ENCODE assay signal across 11 cellular contexts in genomic region chr17:77439382-77440013, GRCh38.
DNase-seq lines count a peak whose midpoint lies in the region; ATAC-seq and TF ChIP-seq lines count a peak whose summit lies in the region.
"Had no signal": no experiment of that assay in that cellular context is flagged by ENCODE, and none has a peak within 500 bp of the region (broad histone marks: within the 10 kb centered on the region; RNA-seq: fewer than 3 reads in every experiment).

No MANE protein-coding gene starts in this region.

- H3K9me3 Mint-ChIP-seq in activated CD8-positive, alpha-beta memory T cell treated with anti-CD3 and anti-CD28 coated beads, Interleukin-2, amount 10 ng/mL, durations not matched to agents 7 days and 5 days (ENCODE audit: low read depth): no peaks in the 10 kb centered on the region

- 51 to 58% methylated on average over 14 of the region's 14 CpGs for WGBS in heart right ventricle, 2 donors

- peak overlapping the region; percentile 94 for H3K27ac Mint-ChIP-seq in activated CD8-positive, alpha-beta memory T cell treated with anti-CD3 and anti-CD28 coated beads, Interleukin-2, amount 10 ng/mL, durations not matched to agents 7 days and 5 days

- intact Hi-C loops in heart right ventricle (cut with DNase I) (loop anchor here in 4 of 10 donors (5.0 to 10.0 kb wide), 3 partner anchors 33 to 115 kb away; no protein-coding TSS in a partner anchor), cardiac septum (cut with DNase I) (no loop called here), lower lobe of right lung (cut with DNase I) (loop anchor here (10.0 kb wide), 1 partner anchor 45 kb away; no protein-coding TSS in a partner anchor)

- H3K9me3 ChIP-seq in heart right ventricle (no peaks in the 10 kb centered on the region), lower lobe of right lung (no peaks in the 10 kb centered on the region)
- H3K9me3 ChIP-seq: Caco-2 had no signal

- DNase-seq in heart right ventricle: no peak
- DNase-seq in cardiac septum (ENCODE audit: low spot score): no peak
- DNase-seq in activated CD8-positive, alpha-beta memory T cell treated with anti-CD3 and anti-CD28 coated beads, Interleukin-2, amount 10 ng/mL, durations not matched to agents 7 days and 5 days: no peak
- DNase-seq in lower lobe of right lung: no peak
- no peak for DNase-seq in HuH-7.5 (ENCODE audit: low spot score)
- no peak for DNase-seq in NCI-H82 treated with DMSO at 0.1 percent for 48 hours (lab: John Stamatoyannopoulos, UW; ENCODE audit: unreplicated experiment)
- DNase-seq in cerebellar nuclear complex (lab: John Stamatoyannopoulos, UW): no peak
- DNase-seq: Caco-2, NCI-H2081 treated with DMSO at 0.1 percent for 48 hours, substantia nigra had no signal

- H3K36me3 Mint-ChIP-seq in activated CD8-positive, alpha-beta memory T cell treated with anti-CD3 and anti-CD28 coated beads, Interleukin-2, amount 10 ng/mL, durations not matched to agents 7 days and 5 days: peaks cover 9% of the 10 kb centered on the region

- H3K27ac ChIP-seq in heart right ventricle (peak overlapping the region in 9 of 10 donors; percentile 29 to 89 (median 57)), lower lobe of right lung (peak overlapping the region; percentile 56)

- H3K4me3 ChIP-seq in heart right ventricle: no peak overlapping the region
- H3K4me3 ChIP-seq in lower lobe of right lung: no peak overlapping the region

- TF ChIP-seq CTCF in heart right ventricle (IDR thresholded peaks at IDR 0.05) (no peak), lower lobe of right lung (IDR thresholded peaks at IDR 0.05) (no peak)

- no peak overlapping the region for H3K4me3 Mint-ChIP-seq in activated CD8-positive, alpha-beta memory T cell treated with anti-CD3 and anti-CD28 coated beads, Interleukin-2, amount 10 ng/mL, durations not matched to agents 7 days and 5 days

- H3K36me3 ChIP-seq in heart right ventricle (no peaks in the 10 kb centered on the region), lower lobe of right lung (no peaks in the 10 kb centered on the region)

- H3K27me3 ChIP-seq in heart right ventricle (no peaks in the 10 kb centered on the region), lower lobe of right lung (ENCODE audit: low read depth) (no peaks in the 10 kb centered on the region)

- no peaks in the 10 kb centered on the region for H3K27me3 Mint-ChIP-seq in activated CD8-positive, alpha-beta memory T cell treated with anti-CD3 and anti-CD28 coated beads, Interleukin-2, amount 10 ng/mL, durations not matched to agents 7 days and 5 days

- ATAC-seq in heart right ventricle (no peak), lower lobe of right lung (no peak), GM18502 (IDR thresholded peaks at IDR 0.05; ENCODE audit: poor library complexity, unreplicated experiment) (no peak)
- ATAC-seq in activated CD8-positive, alpha-beta memory T cell treated with anti-CD3 and anti-CD28 coated beads, Interleukin-2, amount 10 ng/mL, durations not matched to agents 7 days and 5 days: no peak

- H3K4me1 Mint-ChIP-seq in activated CD8-positive, alpha-beta memory T cell treated with anti-CD3 and anti-CD28 coated beads, Interleukin-2, amount 10 ng/mL, durations not matched to agents 7 days and 5 days: peaks cover 97% of the 10 kb centered on the region

- H3K4me1 ChIP-seq in heart right ventricle (peaks cover 63 to 99% (median 88%) of the 10 kb centered on the region in 9 donors), lower lobe of right lung (peaks cover 98% of the 10 kb centered on the region)

- CTCF ChIA-PET in activated CD8-positive, alpha-beta memory T cell treated with anti-CD3 and anti-CD28 coated beads, Interleukin-2, amount 10 ng/mL, durations not matched to agents 7 days and 5 days (lab: Charles Lee): interaction anchor here (1.1 to 9.2 kb wide), 5 partner anchors 9 to 108 kb away, joined by 3 to 110 read pairs (median 6); no protein-coding TSS in a partner anchor
